ENCODE assay signal across 1 cellular context in the genomic region with DNA sequence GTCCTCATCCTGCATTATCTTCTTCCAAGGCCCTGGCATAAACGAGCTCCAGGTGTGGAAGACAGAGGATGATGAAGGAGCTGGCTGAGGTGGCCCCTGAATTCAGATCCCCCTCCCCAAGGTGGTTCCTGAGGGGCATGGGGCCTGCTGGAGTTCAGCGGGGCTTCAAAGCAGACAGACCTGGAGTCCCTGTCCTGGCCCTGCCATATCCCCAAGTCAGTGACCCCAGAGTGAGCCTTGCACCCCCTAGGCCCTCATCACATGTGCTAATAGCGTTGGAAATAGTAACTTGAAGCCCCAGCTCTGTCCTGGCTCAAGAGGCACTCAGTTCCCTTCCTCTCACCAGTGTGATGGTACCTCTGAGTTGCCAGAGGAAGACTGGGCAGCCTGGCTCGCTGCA.
TF ChIP-seq lines count a peak whose summit lies in the region.

No MANE protein-coding gene starts in this region.

TF ChIP-seq in H1, 55 proteins besides CTCF, POLR2A, EP300 and RAD21:
- TF ChIP-seq FOSL1 (IDR thresholded peaks at IDR 0.05; ENCODE audit: insufficient read depth, low read depth, low read length) (no peak), HDAC2 (IDR thresholded peaks at IDR 0.05; ENCODE audit: borderline replicate concordance in 1 of 2, low read depth in 2 of 2, low read length in 2 of 2) (no peak), SP4 (IDR thresholded peaks at IDR 0.05; ENCODE audit: low read length) (no peak), SP2 (IDR thresholded peaks at IDR 0.05; ENCODE audit: low read length) (no peak), EZH2 (IDR thresholded peaks at IDR 0.05; ENCODE audit: low read depth, low read length, severe bottlenecking) (no peak), HDAC6 (IDR thresholded peaks at IDR 0.05; ENCODE audit: low read depth, low read length) (no peak), TAF1 (IDR thresholded peaks at IDR 0.05; ENCODE audit: low read depth, low read length) (no peak), TAF7 (optimal IDR thresholded peaks at IDR 0.05; ENCODE audit: borderline replicate concordance, low read depth, low read length) (no peak), RNF2 (IDR thresholded peaks at IDR 0.05; ENCODE audit: borderline replicate concordance, low read depth, low read length, missing control alignments, poor library complexity, severe bottlenecking) (no peak), MAFK (IDR thresholded peaks at IDR 0.05; ENCODE audit: low read depth, low read length) (no peak), SIRT6 (IDR thresholded peaks at IDR 0.05; ENCODE audit: low read length) (no peak), SUZ12 (IDR thresholded peaks at IDR 0.05; ENCODE audit: low read length) (no peak), RBBP5 (IDR thresholded peaks at IDR 0.05; ENCODE audit: borderline replicate concordance, low read depth, low read length) (no peak), CTBP2 (IDR thresholded peaks at IDR 0.05; ENCODE audit: borderline replicate concordance, insufficient read depth, insufficient read length, low read length) (no peak), ZNF274 (IDR thresholded peaks at IDR 0.05; ENCODE audit: borderline replicate concordance, extremely low read depth, low read length) (no peak), YY1 (IDR thresholded peaks at IDR 0.05; ENCODE audit: low read depth, low read length) (no peak)
- TF ChIP-seq, protein P1, sequence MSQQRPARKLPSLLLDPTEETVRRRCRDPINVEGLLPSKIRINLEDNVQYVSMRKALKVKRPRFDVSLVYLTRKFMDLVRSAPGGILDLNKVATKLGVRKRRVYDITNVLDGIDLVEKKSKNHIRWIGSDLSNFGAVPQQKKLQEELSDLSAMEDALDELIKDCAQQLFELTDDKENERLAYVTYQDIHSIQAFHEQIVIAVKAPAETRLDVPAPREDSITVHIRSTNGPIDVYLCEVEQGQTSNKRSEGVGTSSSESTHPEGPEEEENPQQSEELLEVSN (IDR thresholded peaks at IDR 0.05) = no peak
- TF ChIP-seq, protein P2, sequence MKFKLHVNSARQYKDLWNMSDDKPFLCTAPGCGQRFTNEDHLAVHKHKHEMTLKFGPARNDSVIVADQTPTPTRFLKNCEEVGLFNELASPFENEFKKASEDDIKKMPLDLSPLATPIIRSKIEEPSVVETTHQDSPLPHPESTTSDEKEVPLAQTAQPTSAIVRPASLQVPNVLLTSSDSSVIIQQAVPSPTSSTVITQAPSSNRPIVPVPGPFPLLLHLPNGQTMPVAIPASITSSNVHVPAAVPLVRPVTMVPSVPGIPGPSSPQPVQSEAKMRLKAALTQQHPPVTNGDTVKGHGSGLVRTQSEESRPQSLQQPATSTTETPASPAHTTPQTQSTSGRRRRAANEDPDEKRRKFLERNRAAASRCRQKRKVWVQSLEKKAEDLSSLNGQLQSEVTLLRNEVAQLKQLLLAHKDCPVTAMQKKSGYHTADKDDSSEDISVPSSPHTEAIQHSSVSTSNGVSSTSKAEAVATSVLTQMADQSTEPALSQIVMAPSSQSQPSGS (IDR thresholded peaks at IDR 0.05; ENCODE audit: low read length) = no peak
- TF ChIP-seq, protein P3, sequence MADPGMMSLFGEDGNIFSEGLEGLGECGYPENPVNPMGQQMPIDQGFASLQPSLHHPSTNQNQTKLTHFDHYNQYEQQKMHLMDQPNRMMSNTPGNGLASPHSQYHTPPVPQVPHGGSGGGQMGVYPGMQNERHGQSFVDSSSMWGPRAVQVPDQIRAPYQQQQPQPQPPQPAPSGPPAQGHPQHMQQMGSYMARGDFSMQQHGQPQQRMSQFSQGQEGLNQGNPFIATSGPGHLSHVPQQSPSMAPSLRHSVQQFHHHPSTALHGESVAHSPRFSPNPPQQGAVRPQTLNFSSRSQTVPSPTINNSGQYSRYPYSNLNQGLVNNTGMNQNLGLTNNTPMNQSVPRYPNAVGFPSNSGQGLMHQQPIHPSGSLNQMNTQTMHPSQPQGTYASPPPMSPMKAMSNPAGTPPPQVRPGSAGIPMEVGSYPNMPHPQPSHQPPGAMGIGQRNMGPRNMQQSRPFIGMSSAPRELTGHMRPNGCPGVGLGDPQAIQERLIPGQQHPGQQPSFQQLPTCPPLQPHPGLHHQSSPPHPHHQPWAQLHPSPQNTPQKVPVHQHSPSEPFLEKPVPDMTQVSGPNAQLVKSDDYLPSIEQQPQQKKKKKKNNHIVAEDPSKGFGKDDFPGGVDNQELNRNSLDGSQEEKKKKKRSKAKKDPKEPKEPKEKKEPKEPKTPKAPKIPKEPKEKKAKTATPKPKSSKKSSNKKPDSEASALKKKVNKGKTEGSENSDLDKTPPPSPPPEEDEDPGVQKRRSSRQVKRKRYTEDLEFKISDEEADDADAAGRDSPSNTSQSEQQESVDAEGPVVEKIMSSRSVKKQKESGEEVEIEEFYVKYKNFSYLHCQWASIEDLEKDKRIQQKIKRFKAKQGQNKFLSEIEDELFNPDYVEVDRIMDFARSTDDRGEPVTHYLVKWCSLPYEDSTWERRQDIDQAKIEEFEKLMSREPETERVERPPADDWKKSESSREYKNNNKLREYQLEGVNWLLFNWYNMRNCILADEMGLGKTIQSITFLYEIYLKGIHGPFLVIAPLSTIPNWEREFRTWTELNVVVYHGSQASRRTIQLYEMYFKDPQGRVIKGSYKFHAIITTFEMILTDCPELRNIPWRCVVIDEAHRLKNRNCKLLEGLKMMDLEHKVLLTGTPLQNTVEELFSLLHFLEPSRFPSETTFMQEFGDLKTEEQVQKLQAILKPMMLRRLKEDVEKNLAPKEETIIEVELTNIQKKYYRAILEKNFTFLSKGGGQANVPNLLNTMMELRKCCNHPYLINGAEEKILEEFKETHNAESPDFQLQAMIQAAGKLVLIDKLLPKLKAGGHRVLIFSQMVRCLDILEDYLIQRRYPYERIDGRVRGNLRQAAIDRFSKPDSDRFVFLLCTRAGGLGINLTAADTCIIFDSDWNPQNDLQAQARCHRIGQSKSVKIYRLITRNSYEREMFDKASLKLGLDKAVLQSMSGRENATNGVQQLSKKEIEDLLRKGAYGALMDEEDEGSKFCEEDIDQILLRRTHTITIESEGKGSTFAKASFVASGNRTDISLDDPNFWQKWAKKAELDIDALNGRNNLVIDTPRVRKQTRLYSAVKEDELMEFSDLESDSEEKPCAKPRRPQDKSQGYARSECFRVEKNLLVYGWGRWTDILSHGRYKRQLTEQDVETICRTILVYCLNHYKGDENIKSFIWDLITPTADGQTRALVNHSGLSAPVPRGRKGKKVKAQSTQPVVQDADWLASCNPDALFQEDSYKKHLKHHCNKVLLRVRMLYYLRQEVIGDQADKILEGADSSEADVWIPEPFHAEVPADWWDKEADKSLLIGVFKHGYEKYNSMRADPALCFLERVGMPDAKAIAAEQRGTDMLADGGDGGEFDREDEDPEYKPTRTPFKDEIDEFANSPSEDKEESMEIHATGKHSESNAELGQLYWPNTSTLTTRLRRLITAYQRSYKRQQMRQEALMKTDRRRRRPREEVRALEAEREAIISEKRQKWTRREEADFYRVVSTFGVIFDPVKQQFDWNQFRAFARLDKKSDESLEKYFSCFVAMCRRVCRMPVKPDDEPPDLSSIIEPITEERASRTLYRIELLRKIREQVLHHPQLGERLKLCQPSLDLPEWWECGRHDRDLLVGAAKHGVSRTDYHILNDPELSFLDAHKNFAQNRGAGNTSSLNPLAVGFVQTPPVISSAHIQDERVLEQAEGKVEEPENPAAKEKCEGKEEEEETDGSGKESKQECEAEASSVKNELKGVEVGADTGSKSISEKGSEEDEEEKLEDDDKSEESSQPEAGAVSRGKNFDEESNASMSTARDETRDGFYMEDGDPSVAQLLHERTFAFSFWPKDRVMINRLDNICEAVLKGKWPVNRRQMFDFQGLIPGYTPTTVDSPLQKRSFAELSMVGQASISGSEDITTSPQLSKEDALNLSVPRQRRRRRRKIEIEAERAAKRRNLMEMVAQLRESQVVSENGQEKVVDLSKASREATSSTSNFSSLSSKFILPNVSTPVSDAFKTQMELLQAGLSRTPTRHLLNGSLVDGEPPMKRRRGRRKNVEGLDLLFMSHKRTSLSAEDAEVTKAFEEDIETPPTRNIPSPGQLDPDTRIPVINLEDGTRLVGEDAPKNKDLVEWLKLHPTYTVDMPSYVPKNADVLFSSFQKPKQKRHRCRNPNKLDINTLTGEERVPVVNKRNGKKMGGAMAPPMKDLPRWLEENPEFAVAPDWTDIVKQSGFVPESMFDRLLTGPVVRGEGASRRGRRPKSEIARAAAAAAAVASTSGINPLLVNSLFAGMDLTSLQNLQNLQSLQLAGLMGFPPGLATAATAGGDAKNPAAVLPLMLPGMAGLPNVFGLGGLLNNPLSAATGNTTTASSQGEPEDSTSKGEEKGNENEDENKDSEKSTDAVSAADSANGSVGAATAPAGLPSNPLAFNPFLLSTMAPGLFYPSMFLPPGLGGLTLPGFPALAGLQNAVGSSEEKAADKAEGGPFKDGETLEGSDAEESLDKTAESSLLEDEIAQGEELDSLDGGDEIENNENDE (IDR thresholded peaks at IDR 0.05; ENCODE audit: insufficient replicate concordance, low read length) = no peak
TF ChIP-seq in H1: peak in this region for 0.
